Comparison of ENCODE assay signal across 26 cellular contexts in genomic region chr5:74588415-74588814, GRCh38.
"Had no signal": no experiment of that assay in that cellular context is flagged by ENCODE, and none has a peak within 500 bp of the region (broad histone marks: within the 10 kb centered on the region; RNA-seq: fewer than 3 reads in every experiment).

No MANE protein-coding gene starts in this region.

- H3K4me3 ChIP-seq: heart left ventricle, lower lobe of right lung, pancreas, prostate gland, sigmoid colon, spleen, thyroid gland, upper lobe of right lung had no signal

- H3K36me3 Mint-ChIP-seq: mesothelial cell of epicardium; naive thymus-derived CD8-positive, alpha-beta T cell; stimulated activated effector memory CD8-positive, alpha-beta T cell treated with anti-CD3 and anti-CD28 coated beads, Interleukin-12 subunit alpha, Interleukin-12 subunit beta, amount 100 ng/mL, for 72 hours had no signal

- DNase-seq: heart left ventricle; islet precursor cell; left ventricle myocardium superior; lower lobe of right lung; mammary epithelial cell; mesenchymal stem cell; naive thymus-derived CD8-positive, alpha-beta T cell; nucleus accumbens; pancreas; posterior cingulate gyrus; retina; right cardiac atrium; sigmoid colon; small intestine; spleen; stimulated activated CD4-positive, alpha-beta T cell treated with anti-CD3 and anti-CD28 coated beads, Interleukin-4, amount 100 ng/mL, for 24 hours; stimulated activated naive CD4-positive, alpha-beta T cell; thyroid gland; trophoblast cell; upper lobe of right lung had no signal

- H3K27ac Mint-ChIP-seq: mesothelial cell of epicardium; naive thymus-derived CD8-positive, alpha-beta T cell; stimulated activated effector memory CD8-positive, alpha-beta T cell treated with anti-CD3 and anti-CD28 coated beads, Interleukin-12 subunit alpha, Interleukin-12 subunit beta, amount 100 ng/mL, for 72 hours; stimulated activated naive CD8-positive, alpha-beta T cell treated with anti-CD3 and anti-CD28 coated beads, Interleukin-15, Interleukin-2, amounts not matched to agents 100 ng/mL and 50 ng/mL, for 24 hours had no signal

- H3K27me3 ChIP-seq: heart left ventricle, pancreas, sigmoid colon, spleen, thyroid gland, upper lobe of right lung had no signal

- FAIRE-seq: pancreas, small intestine, urothelium cell line had no signal

- H3K4me3 Mint-ChIP-seq: mesothelial cell of epicardium; naive thymus-derived CD8-positive, alpha-beta T cell; nephron; stimulated activated effector memory CD8-positive, alpha-beta T cell treated with anti-CD3 and anti-CD28 coated beads, Interleukin-12 subunit alpha, Interleukin-12 subunit beta, amount 100 ng/mL, for 72 hours; stimulated activated naive CD8-positive, alpha-beta T cell treated with anti-CD3 and anti-CD28 coated beads, Interleukin-15, Interleukin-2, amounts not matched to agents 100 ng/mL and 50 ng/mL, for 24 hours had no signal

- H3K36me3 ChIP-seq: heart left ventricle, lower lobe of right lung, pancreas, prostate gland, sigmoid colon, spleen, thyroid gland, upper lobe of right lung had no signal

- H3K9me3 ChIP-seq: heart left ventricle, lower lobe of right lung, pancreas, prostate gland, sigmoid colon, spleen, thyroid gland, upper lobe of right lung had no signal

- ATAC-seq: heart left ventricle; left ventricle myocardium superior; lower lobe of right lung; naive thymus-derived CD8-positive, alpha-beta T cell; right cardiac atrium; stimulated activated effector memory CD8-positive, alpha-beta T cell treated with anti-CD3 and anti-CD28 coated beads, Interleukin-12 subunit alpha, Interleukin-12 subunit beta, amount 100 ng/mL, for 72 hours; upper lobe of right lung had no signal

- H3K27ac ChIP-seq: lower lobe of right lung, pancreas, prostate gland, sigmoid colon, spleen, thyroid gland, upper lobe of right lung had no signal

- H3K4me1 ChIP-seq: prostate gland, sigmoid colon, thyroid gland, upper lobe of right lung had no signal

- H3K9me3 Mint-ChIP-seq: mesothelial cell of epicardium; naive thymus-derived CD8-positive, alpha-beta T cell; nephron; stimulated activated effector memory CD8-positive, alpha-beta T cell treated with anti-CD3 and anti-CD28 coated beads, Interleukin-12 subunit alpha, Interleukin-12 subunit beta, amount 100 ng/mL, for 72 hours; stimulated activated naive CD8-positive, alpha-beta T cell treated with anti-CD3 and anti-CD28 coated beads, Interleukin-15, Interleukin-2, amounts not matched to agents 100 ng/mL and 50 ng/mL, for 24 hours had no signal
